8 cellular contexts compared by ENCODE assay signal in the genomic region with DNA sequence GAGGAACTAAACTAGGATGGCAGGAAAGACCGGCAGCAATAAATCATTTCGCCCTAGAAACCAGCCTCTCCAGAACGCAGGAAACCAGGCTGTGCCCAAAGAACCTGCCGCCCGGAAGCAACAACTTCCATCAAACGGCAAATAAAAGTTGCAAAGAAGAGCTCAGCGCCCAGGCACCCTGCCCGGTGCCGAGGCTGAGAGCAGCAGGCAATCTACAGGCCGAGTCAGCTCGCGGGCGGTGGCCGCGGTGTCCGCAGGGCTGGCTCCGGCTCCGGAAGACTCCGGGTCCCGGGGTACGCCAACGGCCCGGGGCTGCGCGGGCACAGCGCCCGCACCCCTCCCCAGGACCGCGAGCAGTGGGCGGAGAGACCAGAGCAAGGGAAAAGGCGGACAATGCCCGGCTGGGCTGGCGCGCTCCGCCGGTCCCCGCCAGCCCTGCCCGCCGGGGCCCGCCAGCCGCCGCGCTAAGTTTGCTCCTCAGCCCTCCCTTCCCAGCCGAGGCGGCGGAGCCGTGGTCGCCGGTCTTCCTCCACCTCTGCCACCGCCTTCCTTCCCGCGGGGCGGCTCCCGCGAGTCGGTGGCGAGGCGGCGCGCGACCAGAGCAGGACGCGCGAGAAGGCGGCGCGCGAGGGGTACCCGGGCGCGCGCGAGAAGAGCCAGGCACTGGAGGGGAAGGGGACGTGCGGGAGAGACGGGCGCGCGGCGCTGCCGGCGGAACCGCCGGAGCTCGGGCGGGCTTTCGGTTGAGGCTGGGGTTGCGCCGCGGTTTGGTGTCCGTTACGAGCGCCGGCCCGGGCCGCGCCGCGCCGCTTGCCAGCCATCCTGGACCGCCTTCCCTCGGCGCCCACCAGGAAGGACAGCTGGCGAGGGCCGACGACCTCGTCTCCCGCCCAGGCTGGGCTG. TPM values are rescaled to one million over a fixed set of nuclear protein-coding genes. Genes with fewer than 3 reads are reported as not detected.
DNase-seq lines count a peak whose midpoint lies in the region; ATAC-seq and TF ChIP-seq lines count a peak whose summit lies in the region.

No MANE protein-coding gene starts in this region.

- WGBS in gastroesophageal sphincter (ENCODE audit: low coverage in 1 of 2), 2 donors, result 0% methylated on average over 2 of the region's 108 CpGs
- under 1% methylated on average over 31 of the region's 108 CpGs for WGBS in suprapubic skin

- H3K4me3 ChIP-seq in gastroesophageal sphincter, result peak overlapping the region; percentile 67 to 77
- peak overlapping the region; percentile 91 to 96 for H3K4me3 ChIP-seq in neutrophil (ENCODE audit: low read depth in 1 of 2, low read length in 1 of 2)
- H3K4me3 ChIP-seq in suprapubic skin, result peak overlapping the region; percentile 76

- POLR2A ChIA-PET in CD4-positive, alpha-beta T cell (lab: Charles Lee), result interaction anchor here (0.6 to 4.5 kb wide), 19 partner anchors 10 to 646 kb away, joined by 3 to 51 read pairs (median 4); a partner anchor contains a TSS

- no peaks in the 10 kb centered on the region for H3K9me3 ChIP-seq in CD4-positive, alpha-beta T cell (ENCODE audit: control insufficient read depth, low read length)
- H3K9me3 ChIP-seq in gastroesophageal sphincter (no peaks in the 10 kb centered on the region), neutrophil (no peaks in the 10 kb centered on the region), suprapubic skin (no peaks in the 10 kb centered on the region)

- H3K9me3 Mint-ChIP-seq in CD4-positive, alpha-beta T cell, result no peaks in the 10 kb centered on the region

- H3K4me1 ChIP-seq in gastroesophageal sphincter (peaks cover 5 to 50% (median 25%) of the 10 kb centered on the region in 3 donors), neutrophil (ENCODE audit: control insufficient read depth in 1 of 2, insufficient read depth in 1 of 2, low read depth in 1 of 2, low read length in 1 of 2) (peaks cover 28 to 37% of the 10 kb centered on the region in 2 experiments), suprapubic skin (peaks cover 50% of the 10 kb centered on the region)

- H3K27me3 ChIP-seq in CD4-positive, alpha-beta T cell (ENCODE audit: control insufficient read depth, insufficient read depth, low read length), result no peaks in the 10 kb centered on the region
- no peaks in the 10 kb centered on the region for H3K27me3 ChIP-seq in gastroesophageal sphincter
- no peaks in the 10 kb centered on the region for H3K27me3 ChIP-seq in neutrophil
- H3K27me3 ChIP-seq in suprapubic skin, result no peaks in the 10 kb centered on the region

- H3K27ac Mint-ChIP-seq in CD4-positive, alpha-beta T cell, result peak overlapping the region; percentile 84

- peak; percentile 18 for ATAC-seq in CD4-positive, alpha-beta T cell (ENCODE audit: poor library complexity)
- ATAC-seq in HG03354 (IDR thresholded peaks at IDR 0.05; ENCODE audit: poor library complexity, severe bottlenecking, unreplicated experiment) (peak; percentile 41), gastroesophageal sphincter (peak; percentile 24)

- H3K27ac ChIP-seq in CD4-positive, alpha-beta T cell (ENCODE audit: low read depth, low read length), result peak overlapping the region; percentile 91
- peak overlapping the region; percentile 86 to 98 (median 98) for H3K27ac ChIP-seq in gastroesophageal sphincter
- peak overlapping the region; percentile 91 for H3K27ac ChIP-seq in neutrophil
- peak overlapping the region; percentile 95 for H3K27ac ChIP-seq in suprapubic skin

- intact Hi-C loops in CD4-positive, alpha-beta T cell (cut with DNase I, micrococcal nuclease), result loop anchor here (5.0 to 10.0 kb wide), 6 partner anchors 52 to 183 kb away; a partner anchor contains a TSS

- no peak for TF ChIP-seq CTCF in CD4-positive, alpha-beta T cell (IDR thresholded peaks at IDR 0.05)
- TF ChIP-seq CTCF in gastroesophageal sphincter (IDR thresholded peaks at IDR 0.05) (peak in 1 of 4 experiments; percentile 31), neutrophil (IDR thresholded peaks at IDR 0.05) (no peak), suprapubic skin (IDR thresholded peaks at IDR 0.05) (no peak)

- peak; percentile 40 to 81 (median 64) for DNase-seq in CD4-positive, alpha-beta T cell
- DNase-seq in RKO (ENCODE audit: low spot score), result peak; percentile 60
- DNase-seq in activated naive CD4-positive, alpha-beta T cell treated with Interleukin-2 at 50 U/mL for 16 hours, result peak; percentile 67
- peak; percentile 82 to 84 for DNase-seq in suprapubic skin (ENCODE audit: low spot score in 2 of 2)

- H3K36me3 ChIP-seq in gastroesophageal sphincter, result no peaks in the 10 kb centered on the region
- H3K36me3 ChIP-seq in neutrophil, result no peaks in the 10 kb centered on the region
- no peaks in the 10 kb centered on the region for H3K36me3 ChIP-seq in suprapubic skin

- TF ChIP-seq POLR2A in GM19099 (IDR thresholded peaks at IDR 0.05; ENCODE audit: extremely low read depth, insufficient read length, low read depth) (peak; percentile 64), gastroesophageal sphincter (IDR thresholded peaks at IDR 0.05) (peak; percentile 36 to 37), suprapubic skin (IDR thresholded peaks at IDR 0.05) (no peak)

- peaks cover 21% of the 10 kb centered on the region for H3K36me3 Mint-ChIP-seq in CD4-positive, alpha-beta T cell (ENCODE audit: low read depth)

- CTCF ChIA-PET in CD4-positive, alpha-beta T cell (lab: Charles Lee), result interaction anchor here (0.9 to 1.6 kb wide), 7 partner anchors 9 to 201 kb away, joined by 3 to 4 read pairs (median 3); a partner anchor contains a TSS

- peaks cover 63% of the 10 kb centered on the region for H3K4me1 Mint-ChIP-seq in CD4-positive, alpha-beta T cell (ENCODE audit: low read depth)

- H3K27me3 Mint-ChIP-seq in CD4-positive, alpha-beta T cell, result no peaks in the 10 kb centered on the region

- peak overlapping the region; percentile 89 for H3K4me3 Mint-ChIP-seq in CD4-positive, alpha-beta T cell

- TF ChIP-seq EP300 in gastroesophageal sphincter (IDR thresholded peaks at IDR 0.05) (no peak), suprapubic skin (IDR thresholded peaks at IDR 0.05) (no peak)

RNA-seq across cellular contexts. Expression of a gene that starts 0.7 kb away (rescaled TPM):
- 10 to 100 TPM; 86.1 to 87.7 TPM for total RNA-seq in CD4-positive, alpha-beta T cell
- 10 to 100 TPM; 43.2 to 92.5 (median 62.1) TPM for total RNA-seq in gastroesophageal sphincter
- total RNA-seq in suprapubic skin, result 100 to 1,000 TPM in 1 of 4 donors, 10 to 100 TPM in 3; 48.4 to 168 (median 73.5) TPM

RNA-seq across cellular contexts. Expression of a gene that starts 51.5 kb away (rescaled TPM):
- total RNA-seq in CD4-positive, alpha-beta T cell, result 10 to 100 TPM; 85.7 to 89.9 TPM
- total RNA-seq in gastroesophageal sphincter (100 to 1,000 TPM in 3 of 4 donors, 10 to 100 TPM in 1; 97.3 to 134 (median 116) TPM), suprapubic skin (100 to 1,000 TPM in 1 of 4 donors, 10 to 100 TPM in 3; 86.2 to 104 (median 92.9) TPM)

Comparison
In these comparisons a context has a peak if more than half of its experiments do, and no peak if none do; other contexts are left out.
1. Peak in every context shown above with its lines: DNase-seq, ATAC-seq, H3K4me3 ChIP-seq and H3K27ac ChIP-seq.
2. POLR2A ChIP-seq: peak in GM19099 (single experiment) and gastroesophageal sphincter (2 of 2); none in suprapubic skin (0 of 2).